2 cellular contexts compared by ENCODE assay signal in genomic region chr6:157280153-157280552, GRCh38.
TF ChIP-seq lines count a peak whose summit lies in the region.

No MANE protein-coding gene starts in this region.

TF ChIP-seq in GM23338, 12 proteins besides CTCF, POLR2A, EP300 and RAD21:
- no peak for TF ChIP-seq CREB1 (CRISPR knock-in tag; IDR thresholded peaks at IDR 0.05; ENCODE audit: low read depth)
- TF ChIP-seq ZNF462 (CRISPR knock-in tag; IDR thresholded peaks at IDR 0.05) = no peak
- TF ChIP-seq ZNF114 (CRISPR knock-in tag; IDR thresholded peaks at IDR 0.05) = no peak
- TF ChIP-seq REST (IDR thresholded peaks at IDR 0.05; ENCODE audit: unreplicated experiment) = no peak
- TF ChIP-seq NANOG (IDR thresholded peaks at IDR 0.05; ENCODE audit: borderline replicate concordance) = no peak
- no peak for TF ChIP-seq STAT1 (IDR thresholded peaks at IDR 0.05; ENCODE audit: unreplicated experiment)
- TF ChIP-seq ETS1 (IDR thresholded peaks at IDR 0.05) = no peak

TF ChIP-seq in H1, 55 proteins besides CTCF, POLR2A, EP300 and RAD21:
- TF ChIP-seq EZH2 (IDR thresholded peaks at IDR 0.05; ENCODE audit: low read depth, low read length, severe bottlenecking) (no peak), SUZ12 (IDR thresholded peaks at IDR 0.05; ENCODE audit: low read length) (no peak), YY1 (IDR thresholded peaks at IDR 0.05; ENCODE audit: low read depth, low read length) (no peak), SIN3A (conservative IDR thresholded peaks at IDR 0.05 in 1 of 2, IDR thresholded peaks at IDR 0.05 in 1 of 2; ENCODE audit: low read depth in 1 of 2, low read length in 2 of 2) (no peak)
